8 cellular contexts compared by ENCODE assay signal in the genomic region with DNA sequence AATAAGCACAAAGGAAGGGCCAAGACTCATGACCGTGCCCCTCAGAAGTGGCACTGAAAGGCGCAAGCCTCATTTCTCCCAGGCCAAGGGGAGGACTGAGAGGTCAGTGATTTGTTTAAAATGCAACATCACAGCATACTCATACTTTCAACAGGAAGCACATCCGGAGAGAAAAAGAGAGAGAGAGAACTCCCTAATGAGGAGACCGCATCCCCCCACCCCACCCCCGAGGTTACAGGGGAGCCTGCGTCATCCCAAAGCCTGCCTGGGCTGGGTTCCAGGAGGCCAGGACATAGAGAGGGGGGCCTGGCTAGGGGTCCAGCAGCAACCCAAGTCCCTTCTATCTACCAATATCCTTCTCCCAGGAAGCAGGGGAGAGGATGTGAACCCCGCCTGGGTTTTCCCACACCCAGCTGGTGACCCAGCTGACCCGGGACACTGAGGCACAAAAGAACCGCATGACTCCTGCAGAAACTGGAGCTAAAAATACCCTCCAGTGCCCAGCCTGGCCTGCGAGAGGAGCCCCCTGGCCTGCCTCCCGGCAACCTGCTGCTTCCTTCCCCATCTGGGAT. TPM values are rescaled to one million over a fixed set of nuclear protein-coding genes. Genes with fewer than 3 reads are reported as not detected.
DNase-seq lines count a peak whose midpoint lies in the region; ATAC-seq and TF ChIP-seq lines count a peak whose summit lies in the region.

No MANE protein-coding gene starts in this region.

- H3K9me3 Mint-ChIP-seq in neural crest cell = no peaks in the 10 kb centered on the region

- peaks cover 54% of the 10 kb centered on the region for H3K4me1 ChIP-seq in Karpas-422 (ENCODE audit: low read length)

- H2AFZ ChIP-seq in Karpas-422 (ENCODE audit: low read length) = no peak overlapping the region

- no peaks in the 10 kb centered on the region for H3K9me3 ChIP-seq in Karpas-422 (ENCODE audit: low read length)

- H3K27me3 ChIP-seq in Karpas-422 (ENCODE audit: low read length) = no peaks in the 10 kb centered on the region

- H3K36me3 Mint-ChIP-seq in neural crest cell (ENCODE audit: low read depth) = no peaks in the 10 kb centered on the region

- H3K9ac ChIP-seq in Karpas-422 (ENCODE audit: low read length) = no peak overlapping the region

- peaks cover 62% of the 10 kb centered on the region for H3K4me1 Mint-ChIP-seq in neural crest cell

- peak; percentile 11; the same call in 2 of the 3 replicates for ATAC-seq in SK-N-SH treated with all-trans-retinoic acid at 6 μM for 48 hours
- ATAC-seq in GM19328 (IDR thresholded peaks at IDR 0.05; ENCODE audit: unreplicated experiment) = no peak
- no peak for ATAC-seq in left lobe of liver

- peak overlapping the region; percentile 99 for H3K4me3 Mint-ChIP-seq in neural crest cell

- H3K27ac Mint-ChIP-seq in neural crest cell (ENCODE audit: unreplicated experiment) = peak overlapping the region; percentile 71

- no peak overlapping the region for H3K4me3 ChIP-seq in Karpas-422 (ENCODE audit: low read length)

- H4K20me1 ChIP-seq in Karpas-422 (ENCODE audit: insufficient read depth, low read depth, low read length) = peaks cover 59% of the 10 kb centered on the region

- no peaks in the 10 kb centered on the region; the same call in 1 of the 2 replicates for H3K36me3 ChIP-seq in Karpas-422 (ENCODE audit: insufficient read depth, low read length)

- H3K27me3 Mint-ChIP-seq in neural crest cell (ENCODE audit: low read depth) = no peaks in the 10 kb centered on the region

- H3K79me2 ChIP-seq in Karpas-422 (ENCODE audit: low read length) = peaks cover 85% of the 10 kb centered on the region

- no peak overlapping the region for H3K4me2 ChIP-seq in Karpas-422 (ENCODE audit: low read depth, low read length, poor library complexity, severe bottlenecking)

- H3K27ac ChIP-seq in epithelial cell of prostate (peak overlapping the region; percentile 99), Karpas-422 (ENCODE audit: low read length) (no peak overlapping the region)

- no peak for TF ChIP-seq CTCF in neural crest cell (conservative IDR thresholded peaks at IDR 0.05)

- DNase-seq in Daoy (ENCODE audit: low read depth) (peak; percentile 86), epithelial cell of prostate (ENCODE audit: low read depth, low spot score) (peak; percentile 54), neural crest cell (ENCODE audit: low read depth, low spot score) (no peak), Karpas-422 (no peak), NCI-H82 treated with DMSO at 0.1 percent for 48 hours (lab: John Stamatoyannopoulos, UW; ENCODE audit: unreplicated experiment) (no peak), left lobe of liver (ENCODE audit: low spot score) (no peak)

- no peaks in the 10 kb centered on the region for H3K9me2 ChIP-seq in Karpas-422 (replicated peaks; ENCODE audit: insufficient read depth, low read length)

TF ChIP-seq in SK-N-SH treated with all-trans-retinoic acid at 6 μM for 48 hours, 23 proteins besides CTCF, POLR2A, EP300 and RAD21:
- TF ChIP-seq CSRNP3 (CRISPR knock-in tag; IDR thresholded peaks at IDR 0.05) = no peak
- TF ChIP-seq ZFP3 (CRISPR knock-in tag; IDR thresholded peaks at IDR 0.05) = no peak

RNA-seq across cellular contexts. Expression of gene CSNK1E, which starts 3.8 kb away (rescaled TPM):
- 51.6 and 62.7 TPM in 2 replicates for total RNA-seq in Daoy (2014; rRNA removed; shearing (Covaris generic))
- 243 and 250 TPM in 2 replicates for total RNA-seq in neural crest cell
- 193 and 213 TPM in 2 replicates for total RNA-seq in Karpas-422 (2014; rRNA removed; shearing (Covaris generic); ENCODE audit: low replicate concordance)
- 29.4 TPM for total RNA-seq in left lobe of liver

RNA-seq across cellular contexts. Expression of gene TMEM184B, which starts 40.7 kb away (rescaled TPM):
- total RNA-seq in Daoy (2014; rRNA removed; shearing (Covaris generic)) = 9.7 and 12.8 TPM in 2 replicates
- total RNA-seq in neural crest cell (58.3 and 60.3 TPM in 2 replicates), left lobe of liver (11.7 TPM)
- 5.1 and 7.4 TPM in 2 replicates for total RNA-seq in Karpas-422 (2014; rRNA removed; shearing (Covaris generic); ENCODE audit: low replicate concordance)

Comparison
In these comparisons a context has a peak if more than half of its experiments do, and no peak if none do; other contexts are left out.
1. DNase-seq: peak in Daoy (single experiment) and epithelial cell of prostate (single experiment); none in neural crest cell (single experiment), Karpas-422 (single experiment), NCI-H82 treated with DMSO at 0.1 percent for 48 hours (single experiment) and left lobe of liver (single experiment).